ENCODE assay signal across 16 cellular contexts in the genomic region with DNA sequence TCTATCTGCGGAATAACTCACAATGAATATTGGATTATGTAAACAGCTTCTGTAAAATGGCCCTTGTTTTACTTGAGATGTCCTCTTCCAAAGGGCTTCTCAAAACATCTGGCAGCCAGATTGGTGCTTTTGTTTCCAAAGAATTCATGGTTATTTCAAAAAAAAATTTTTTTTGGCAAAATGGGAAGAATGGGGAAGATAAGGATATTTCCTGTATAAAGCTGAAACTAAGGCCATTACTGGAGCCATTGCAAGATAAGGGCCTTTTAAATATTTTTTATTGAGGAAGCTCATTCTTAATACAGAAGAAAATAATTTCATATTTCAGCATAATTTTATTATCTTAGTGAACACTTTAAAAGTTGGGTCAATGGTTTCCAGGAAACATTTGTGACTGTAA.
DNase-seq lines count a peak whose midpoint lies in the region; ATAC-seq and TF ChIP-seq lines count a peak whose summit lies in the region.
"Had no signal": no experiment of that assay in that cellular context is flagged by ENCODE, and none has a peak within 500 bp of the region (broad histone marks: within the 10 kb centered on the region; RNA-seq: fewer than 3 reads in every experiment).

No MANE protein-coding gene starts in this region.

- no peaks in the 10 kb centered on the region for H3K4me1 ChIP-seq in right cardiac atrium (ENCODE audit: control insufficient read depth, insufficient read depth, low read length)

- intact Hi-C loops in left ventricle myocardium superior (cut with micrococcal nuclease): no loop called here
- intact Hi-C loops in right cardiac atrium (cut with DNase I): no loop called here

- 67% methylated on average over 1 of the region's 1 CpG for WGBS in right cardiac atrium

- no peak overlapping the region for H3K4me3 ChIP-seq in right cardiac atrium (ENCODE audit: low read length)
- 0 out of 2 replicates have a peak overlapping the region, but pooled peaks have one; percentile 10 for H3K4me3 ChIP-seq in SK-N-MC
- H3K4me3 ChIP-seq in fibroblast of villous mesenchyme (ENCODE audit: low read depth, low read length): no peak overlapping the region
- H3K4me3 ChIP-seq in H7 (ENCODE audit: insufficient read depth, low read depth, low read length): no peak overlapping the region

- DNase-seq in left ventricle myocardium superior (no peak), right cardiac atrium (no peak), SK-N-MC (ENCODE audit: low read depth, low spot score) (peak; percentile 72), epidermal melanocyte (ENCODE audit: insufficient read length, low spot score) (peak; percentile 14), fibroblast of villous mesenchyme (ENCODE audit: low read depth) (peak; percentile 42), H7 (no peak), NCI-H526 (lab: John Stamatoyannopoulos, UW) (no peak)
- DNase-seq: ACHN; CD8-positive, alpha-beta T cell; COR-L47; DND-41; GDM1; HCEC 1CT; HFFc6; IMR-90 had no signal

- TF ChIP-seq CTCF in fibroblast of villous mesenchyme (IDR thresholded peaks at IDR 0.05; ENCODE audit: insufficient read depth, low read depth, low read length): no peak

- H3K9me3 ChIP-seq in right cardiac atrium (ENCODE audit: control insufficient read depth, low read length) (no peaks in the 10 kb centered on the region), SK-N-MC (ENCODE audit: low read depth, low read length) (no peaks in the 10 kb centered on the region)

- no peak overlapping the region for H3K9ac ChIP-seq in SK-N-MC (ENCODE audit: insufficient read length)

- ATAC-seq in left ventricle myocardium superior (peak; percentile 59), right cardiac atrium (no peak), HG03045 (IDR thresholded peaks at IDR 0.05; ENCODE audit: unreplicated experiment) (no peak)
- ATAC-seq: CD8-positive, alpha-beta T cell had no signal

- no peak overlapping the region for H3K27ac ChIP-seq in right cardiac atrium (ENCODE audit: low read length)
- peak overlapping the region; percentile 81 for H3K27ac ChIP-seq in SK-N-MC

- no peaks in the 10 kb centered on the region for H3K36me3 ChIP-seq in SK-N-MC (ENCODE audit: insufficient read depth, low read length)
- H3K36me3 ChIP-seq in H7 (replicated peaks; ENCODE audit: control insufficient read depth, insufficient read depth, low read length): no peaks in the 10 kb centered on the region

- H3K27me3 ChIP-seq in right cardiac atrium (ENCODE audit: control insufficient read depth, insufficient read depth): no peaks in the 10 kb centered on the region
- no peaks in the 10 kb centered on the region for H3K27me3 ChIP-seq in H7 (ENCODE audit: control insufficient read depth, insufficient read depth, low read length)

Comparison
In these comparisons a context has a peak if more than half of its experiments do, and no peak if none do; other contexts are left out.
1. DNase-seq: peak in SK-N-MC (single experiment), epidermal melanocyte (single experiment) and fibroblast of villous mesenchyme (single experiment); none in left ventricle myocardium superior (single experiment), right cardiac atrium (0 of 3), H7 (single experiment) and NCI-H526 (0 of 2).